ENCODE assay signal across 11 cellular contexts in the genomic region with DNA sequence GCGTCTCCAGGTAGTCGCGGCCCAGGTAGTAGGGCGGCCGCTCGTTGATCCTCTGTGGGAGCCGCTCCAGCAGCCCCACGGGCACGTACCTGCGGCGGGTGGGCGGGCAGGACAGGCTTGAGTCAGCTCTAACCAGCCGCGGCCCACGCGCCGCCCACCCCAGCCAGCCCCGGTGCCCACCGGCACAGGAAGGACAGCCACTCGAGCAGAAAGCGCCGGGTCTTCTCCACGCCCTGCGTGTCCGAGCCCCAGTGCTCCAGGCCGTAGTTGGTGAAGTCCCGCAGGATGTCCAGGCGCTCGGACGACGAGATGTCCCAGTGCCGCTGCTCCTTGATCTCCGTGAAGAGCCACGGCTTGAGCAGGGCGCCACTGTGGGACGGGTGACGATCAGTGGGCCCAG. TPM values are rescaled to one million over a fixed set of nuclear protein-coding genes. Genes with fewer than 3 reads are reported as not detected.
"Had no signal": no experiment of that assay in that cellular context is flagged by ENCODE, and none has a peak within 500 bp of the region (broad histone marks: within the 10 kb centered on the region; RNA-seq: fewer than 3 reads in every experiment).

No MANE protein-coding gene starts in this region.

- H3K27ac ChIP-seq: GM23248, HL-60, KMS-11 had no signal

- H3K9me3 ChIP-seq: HAP-1 had no signal

- H3K9ac ChIP-seq: GM23248, KMS-11 had no signal

- H3K4me2 ChIP-seq: KMS-11 had no signal

- H2AFZ ChIP-seq: GM23248 had no signal

- H3K4me3 ChIP-seq: GM23248, HAP-1 had no signal

- ATAC-seq: HCT116 had no signal

- DNase-seq: GM23248, GOT3, H7, IMR-90, KBM-7 had no signal

RNA-seq across cellular contexts. Expression of gene PRR22, which starts 0.9 kb away (rescaled TPM):
- total RNA-seq: GM23248, IMR-90 had no signal

RNA-seq across cellular contexts. Expression of gene NRTN, which starts 19.4 kb away (rescaled TPM):
- total RNA-seq: GM23248 had no signal
- polyA plus RNA-seq: GM23248 had no signal

RNA-seq across cellular contexts. Expression of gene FUT6, which starts 54.1 kb away (rescaled TPM):
- total RNA-seq: GM23248, H4, H7, HT1080, IMR-90 had no signal
- polyA plus RNA-seq: GM23248, IMR-90 had no signal
